Comparison of ENCODE assay signal across 1 cellular context in the genomic region with DNA sequence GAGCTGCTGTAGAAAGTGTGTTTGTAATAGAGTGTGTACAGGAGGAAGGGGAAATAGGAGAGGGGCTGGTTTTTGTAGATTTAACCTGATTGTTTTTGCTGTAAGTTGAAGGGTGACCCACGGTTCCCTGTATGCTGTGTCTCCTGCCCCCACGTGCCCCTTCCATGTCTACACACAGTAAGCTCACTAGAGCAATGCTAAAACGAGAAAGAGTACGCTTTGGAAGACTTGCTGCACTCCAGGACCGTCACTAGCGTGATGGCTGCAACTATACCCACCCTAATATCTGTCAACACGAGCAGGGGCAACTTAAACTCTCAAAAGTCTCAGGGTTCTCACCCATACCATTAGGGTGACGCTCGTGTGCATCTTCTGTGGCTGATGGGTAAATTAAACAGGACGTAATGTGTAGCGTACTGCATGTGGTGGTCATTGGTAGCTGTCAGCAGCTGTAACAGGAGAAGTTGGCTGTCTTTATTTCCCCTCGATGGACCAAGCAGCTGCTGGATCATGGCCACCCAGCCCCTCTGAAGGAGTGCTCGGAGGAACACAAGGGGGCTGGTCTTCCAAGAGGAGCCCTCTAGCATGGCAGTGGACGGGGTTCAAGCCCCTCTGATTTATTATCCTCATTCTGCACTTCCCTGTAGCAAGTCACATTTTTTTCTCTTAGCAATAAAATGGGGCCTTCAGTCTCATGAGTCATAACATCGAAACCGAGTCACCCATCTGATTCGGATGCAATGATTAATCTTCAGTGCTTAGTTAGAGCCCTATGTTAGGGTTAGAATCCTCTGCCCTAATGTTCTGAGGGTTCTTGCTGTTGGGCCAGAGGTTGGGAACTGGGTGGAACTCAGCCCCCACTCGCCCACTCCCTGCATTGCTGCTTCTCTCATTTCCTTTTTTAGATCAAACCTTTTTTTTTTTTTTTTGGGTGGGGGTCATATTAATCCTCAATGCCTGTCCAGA.
TF ChIP-seq lines count a peak whose summit lies in the region.

No MANE protein-coding gene starts in this region.

TF ChIP-seq in GM12878, 131 proteins besides CTCF, POLR2A, EP300 and RAD21:
- TF ChIP-seq, protein P1, sequence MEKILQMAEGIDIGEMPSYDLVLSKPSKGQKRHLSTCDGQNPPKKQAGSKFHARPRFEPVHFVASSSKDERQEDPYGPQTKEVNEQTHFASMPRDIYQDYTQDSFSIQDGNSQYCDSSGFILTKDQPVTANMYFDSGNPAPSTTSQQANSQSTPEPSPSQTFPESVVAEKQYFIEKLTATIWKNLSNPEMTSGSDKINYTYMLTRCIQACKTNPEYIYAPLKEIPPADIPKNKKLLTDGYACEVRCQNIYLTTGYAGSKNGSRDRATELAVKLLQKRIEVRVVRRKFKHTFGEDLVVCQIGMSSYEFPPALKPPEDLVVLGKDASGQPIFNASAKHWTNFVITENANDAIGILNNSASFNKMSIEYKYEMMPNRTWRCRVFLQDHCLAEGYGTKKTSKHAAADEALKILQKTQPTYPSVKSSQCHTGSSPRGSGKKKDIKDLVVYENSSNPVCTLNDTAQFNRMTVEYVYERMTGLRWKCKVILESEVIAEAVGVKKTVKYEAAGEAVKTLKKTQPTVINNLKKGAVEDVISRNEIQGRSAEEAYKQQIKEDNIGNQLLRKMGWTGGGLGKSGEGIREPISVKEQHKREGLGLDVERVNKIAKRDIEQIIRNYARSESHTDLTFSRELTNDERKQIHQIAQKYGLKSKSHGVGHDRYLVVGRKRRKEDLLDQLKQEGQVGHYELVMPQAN (conservative IDR thresholded peaks at IDR 0.05), result no peak
- TF ChIP-seq CBX5 (IDR thresholded peaks at IDR 0.05; ENCODE audit: low read depth) (no peak), E4F1 (IDR thresholded peaks at IDR 0.05; ENCODE audit: borderline replicate concordance, partially characterized antibody) (no peak), BRCA1 (IDR thresholded peaks at IDR 0.05; ENCODE audit: low read depth, low read length) (no peak), NBN (IDR thresholded peaks at IDR 0.05) (no peak), POLR2AphosphoS5 (IDR thresholded peaks at IDR 0.05; ENCODE audit: low read length) (peak; percentile 63; the same call in 1 of the 2 replicates), NR2C1 (IDR thresholded peaks at IDR 0.05) (no peak)
- TF ChIP-seq, protein P2, sequence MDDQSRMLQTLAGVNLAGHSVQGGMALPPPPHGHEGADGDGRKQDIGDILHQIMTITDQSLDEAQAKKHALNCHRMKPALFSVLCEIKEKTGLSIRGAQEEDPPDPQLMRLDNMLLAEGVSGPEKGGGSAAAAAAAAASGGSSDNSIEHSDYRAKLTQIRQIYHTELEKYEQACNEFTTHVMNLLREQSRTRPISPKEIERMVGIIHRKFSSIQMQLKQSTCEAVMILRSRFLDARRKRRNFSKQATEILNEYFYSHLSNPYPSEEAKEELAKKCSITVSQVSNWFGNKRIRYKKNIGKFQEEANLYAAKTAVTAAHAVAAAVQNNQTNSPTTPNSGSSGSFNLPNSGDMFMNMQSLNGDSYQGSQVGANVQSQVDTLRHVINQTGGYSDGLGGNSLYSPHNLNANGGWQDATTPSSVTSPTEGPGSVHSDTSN (IDR thresholded peaks at IDR 0.05; ENCODE audit: insufficient replicate concordance, low read depth, low read length), result no peak
TF ChIP-seq in GM12878: peak in this region for 1.
